In the genomic region with DNA sequence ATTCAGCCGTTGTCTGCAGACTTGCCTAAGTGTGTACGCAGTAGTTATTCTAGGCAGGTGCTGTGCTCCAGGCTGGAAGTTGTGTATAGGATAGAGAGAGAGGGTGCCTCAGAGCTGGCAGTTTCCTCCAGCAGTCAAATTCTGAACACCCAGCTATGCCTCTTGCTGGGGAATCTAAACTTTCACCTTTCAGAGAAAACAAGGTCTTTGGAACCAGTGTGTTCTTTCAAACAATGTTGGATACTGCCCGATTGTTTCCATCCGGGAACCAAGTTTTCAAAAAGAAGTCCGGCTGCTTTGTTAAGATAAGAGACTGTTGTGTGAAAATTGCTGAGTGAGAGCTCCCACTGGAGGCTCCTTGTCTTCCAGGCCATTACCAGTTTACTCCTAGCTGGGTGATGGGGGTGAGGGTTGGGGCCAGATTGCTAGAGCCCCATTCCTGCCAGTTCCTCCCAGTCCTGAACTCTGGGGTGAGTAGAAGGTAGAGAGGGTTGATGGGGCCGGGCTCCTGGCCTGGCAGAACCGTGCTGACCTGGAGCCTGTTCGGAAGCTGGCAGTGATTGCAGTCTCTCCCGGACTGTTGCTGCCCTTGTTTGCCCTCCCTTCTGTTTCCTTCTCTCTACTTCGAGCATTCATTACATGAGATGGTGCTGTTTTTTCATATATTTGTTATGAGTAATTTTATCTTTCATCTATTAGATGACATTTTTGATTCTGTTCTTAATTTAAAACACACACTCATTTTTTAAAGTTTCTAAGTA, we compare ENCODE assay signal across 10 cellular contexts.
DNase-seq lines count a peak whose midpoint lies in the region; TF ChIP-seq lines count a peak whose summit lies in the region.
"Had no signal": no experiment of that assay in that cellular context is flagged by ENCODE, and none has a peak within 500 bp of the region (broad histone marks: within the 10 kb centered on the region; RNA-seq: fewer than 3 reads in every experiment).

No MANE protein-coding gene starts in this region.

- peak overlapping the region; percentile 7 for H4K8ac ChIP-seq in mesenchymal stem cell (ENCODE audit: low read length)

- no peak overlapping the region for H3K27ac ChIP-seq in mesenchymal stem cell (ENCODE audit: low read length, poor library complexity, severe bottlenecking)
- H3K27ac ChIP-seq in spleen: peak overlapping the region in 6 of 8 donors; percentile 20 to 68 (median 52)

- TF ChIP-seq POLR2A in spleen (IDR thresholded peaks at IDR 0.05): no peak

- no peak overlapping the region for H3K14ac ChIP-seq in mesenchymal stem cell (ENCODE audit: low read length in 2 of 2)

- no peak overlapping the region for H2BK120ac ChIP-seq in mesenchymal stem cell (ENCODE audit: low read depth, low read length)

- peak; percentile 26 for DNase-seq in NCI-H146 treated with DMSO at 0.1 percent for 48 hours (lab: John Stamatoyannopoulos, UW; ENCODE audit: unreplicated experiment)
- peak; percentile 80 for DNase-seq in dermis blood vessel endothelial cell
- DNase-seq in mesenchymal stem cell: no peak
- no peak for DNase-seq in spleen
- no peak for DNase-seq in HuH-7.5 (ENCODE audit: low spot score)
- no peak for DNase-seq in cerebellar nuclear complex (lab: John Stamatoyannopoulos, UW)
- no peak for DNase-seq in NOMO-1 treated with dmso at 0.1 percent for 144 hours (lab: John Stamatoyannopoulos, UW; ENCODE audit: unreplicated experiment)
- DNase-seq: activated CD8-positive, alpha-beta memory T cell treated with anti-CD3 and anti-CD28 coated beads for 24 hours; CD8-positive, alpha-beta T cell; mesendoderm had no signal

- H3K9me3 ChIP-seq in mesenchymal stem cell (ENCODE audit: control insufficient read depth, low read length): no peaks in the 10 kb centered on the region
- no peaks in the 10 kb centered on the region for H3K9me3 ChIP-seq in spleen

- no peak overlapping the region for H2AK5ac ChIP-seq in mesenchymal stem cell (ENCODE audit: low read length, severe bottlenecking)

- peak overlapping the region in 1 of 2 experiments; percentile 29 for H2BK12ac ChIP-seq in mesenchymal stem cell (ENCODE audit: low read length in 2 of 2)

- H2AFZ ChIP-seq in mesenchymal stem cell (ENCODE audit: low read depth, low read length): no peak overlapping the region

- peak overlapping the region; percentile 36 for H2BK15ac ChIP-seq in mesenchymal stem cell (ENCODE audit: low read depth, poor library complexity, severe bottlenecking)

- H3K79me1 ChIP-seq in mesenchymal stem cell (replicated peaks; ENCODE audit: low read length, poor library complexity, severe bottlenecking): peaks cover 16% of the 10 kb centered on the region

- H3K4me3 ChIP-seq in mesenchymal stem cell (ENCODE audit: insufficient read depth in 1 of 2, low read depth in 1 of 2, low read length in 2 of 2): no peak overlapping the region
- H3K4me3 ChIP-seq in spleen: no peak overlapping the region

- TF ChIP-seq CTCF in spleen (IDR thresholded peaks at IDR 0.05 in 8 of 11, conservative IDR thresholded peaks at IDR 0.05 in 3 of 11): no peak

- H3K36me3 ChIP-seq in mesenchymal stem cell (ENCODE audit: control insufficient read depth in 1 of 2, insufficient read depth in 2 of 2, low read depth in 1 of 2, low read length in 2 of 2): peaks cover 3% of the 10 kb centered on the region in 2 experiments
- no peaks in the 10 kb centered on the region for H3K36me3 ChIP-seq in spleen

- intact Hi-C loops in spleen (cut with DNase I; ENCODE audit: low total_unique reads): no loop called here

- no peak overlapping the region for H3K18ac ChIP-seq in mesenchymal stem cell (ENCODE audit: low read depth in 1 of 2, low read length in 2 of 2)

- H3K4ac ChIP-seq in mesenchymal stem cell (ENCODE audit: low read depth in 1 of 2, low read length in 2 of 2): peak overlapping the region in 1 of 2 experiments; percentile 11

- H3K4me1 ChIP-seq in mesenchymal stem cell (ENCODE audit: control insufficient read depth, insufficient read depth, low read depth, low read length) (peaks cover 3% of the 10 kb centered on the region), spleen (peaks cover 5 to 32% (median 16%) of the 10 kb centered on the region in 6 donors)

- no peak overlapping the region for H3K4me2 ChIP-seq in mesenchymal stem cell (ENCODE audit: low read length, poor library complexity, severe bottlenecking)

- no peak overlapping the region for H2BK5ac ChIP-seq in mesenchymal stem cell (ENCODE audit: low read depth, low read length, poor library complexity, severe bottlenecking)

- 92% methylated on average over 8 of the region's 10 CpGs for WGBS in mesenchymal stem cell
- WGBS in spleen, 5 donors: 32 to 48% (median 40%) methylated on average over 10 of the region's 10 CpGs

- no peaks in the 10 kb centered on the region for H3K27me3 ChIP-seq in mesenchymal stem cell (ENCODE audit: control insufficient read depth in 1 of 2, insufficient read depth in 1 of 2, low read length in 2 of 2)
- peaks cover 0 to 25% (median 0%) of the 10 kb centered on the region in 7 donors for H3K27me3 ChIP-seq in spleen (replicated peaks in 1 of 7)

- no peak overlapping the region for H3K9ac ChIP-seq in mesenchymal stem cell (ENCODE audit: low read length)

- no peak overlapping the region for H4K91ac ChIP-seq in mesenchymal stem cell (ENCODE audit: low read length)

- H3K23ac ChIP-seq in mesenchymal stem cell (ENCODE audit: low read length in 2 of 2): no peak overlapping the region

Comparison
In these comparisons a context has a peak if more than half of its experiments do, and no peak if none do; other contexts are left out.
1. DNase-seq: peak in NCI-H146 treated with DMSO at 0.1 percent for 48 hours (single experiment) and dermis blood vessel endothelial cell (single experiment); none in mesenchymal stem cell (single experiment), spleen (single experiment), HuH-7.5 (single experiment), cerebellar nuclear complex (0 of 2) and NOMO-1 treated with dmso at 0.1 percent for 144 hours (single experiment).